8 cellular contexts compared by ENCODE assay signal in the genomic region with DNA sequence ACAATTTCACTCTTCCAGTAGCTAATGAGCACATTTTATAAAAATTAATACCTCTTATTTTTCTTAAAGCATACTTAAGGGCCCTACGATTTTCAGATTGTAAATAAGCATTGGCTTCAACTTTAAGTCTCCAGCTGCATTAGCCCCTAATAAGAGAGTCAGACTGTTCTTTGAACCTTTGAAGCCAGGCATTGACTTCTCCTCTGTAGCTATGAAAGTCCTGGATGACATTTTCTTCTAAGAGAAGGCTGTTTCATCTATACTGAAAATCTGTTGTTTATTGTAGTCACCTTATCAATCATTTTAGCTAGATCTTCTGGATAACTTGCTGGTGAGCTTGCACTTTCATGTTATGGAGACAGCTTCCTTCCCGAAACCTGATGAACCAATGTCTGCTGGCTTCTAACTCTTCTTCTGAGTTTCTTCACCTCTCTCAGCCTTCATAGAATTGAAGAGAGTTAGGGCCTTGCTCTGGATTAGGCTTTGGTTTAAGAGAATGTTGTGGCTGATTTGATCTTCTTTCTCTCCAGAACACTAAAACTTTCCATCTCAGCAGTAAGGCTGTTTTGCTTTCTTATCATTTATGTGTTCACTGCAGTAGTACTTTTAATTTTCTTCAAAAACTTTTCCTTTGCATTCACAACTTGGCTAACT.
DNase-seq lines count a peak whose midpoint lies in the region; ATAC-seq and TF ChIP-seq lines count a peak whose summit lies in the region.

No MANE protein-coding gene starts in this region.

- no peaks in the 10 kb centered on the region for H3K36me3 ChIP-seq in right lobe of liver

- peak overlapping the region; percentile 80 to 96 (median 93) for H3K27ac Mint-ChIP-seq in IgD-negative memory B cell

- 68% methylated on average over 2 of the region's 2 CpGs for whole genome bisulfite sequencing in right lobe of liver (ENCODE audit: insufficient coverage, low coverage, low lambda C conversion rate, missing lambda C conversion rate)

- no peak for TF ChIP-seq CTCF in right lobe of liver (IDR thresholded peaks at IDR 0.05)

- no peaks in the 10 kb centered on the region for H3K9me3 Mint-ChIP-seq in IgD-negative memory B cell

- DNase-seq in right lobe of liver: no peak
- DNase-seq in NCI-H187 treated with DMSO at 0.1 percent for 48 hours (lab: John Stamatoyannopoulos, UW): no peak
- no peak for DNase-seq in AML-193 (lab: John Stamatoyannopoulos, UW)
- DNase-seq in NCI-H2171 (lab: John Stamatoyannopoulos, UW): no peak
- DNase-seq in ureter (ENCODE audit: low spot score): no peak

- TF ChIP-seq POLR2A in right lobe of liver (IDR thresholded peaks at IDR 0.05): no peak

- peak overlapping the region; percentile 35 to 56 (median 49) for H3K27ac ChIP-seq in right lobe of liver

- peak overlapping the region; percentile 62 to 85 (median 76) for H3K4me3 Mint-ChIP-seq in IgD-negative memory B cell

- H3K36me3 Mint-ChIP-seq in IgD-negative memory B cell: peaks cover 11% of the 10 kb centered on the region

- H3K9me3 ChIP-seq in right lobe of liver: no peaks in the 10 kb centered on the region

- H3K27me3 Mint-ChIP-seq in IgD-negative memory B cell: no peaks in the 10 kb centered on the region

- H3K27me3 ChIP-seq in right lobe of liver: no peaks in the 10 kb centered on the region

- peaks cover 51 to 52% (median 52%) of the 10 kb centered on the region in 3 donors for H3K4me1 Mint-ChIP-seq in IgD-negative memory B cell

- peaks cover 0 to 14% (median 2%) of the 10 kb centered on the region in 4 donors for H3K4me1 ChIP-seq in right lobe of liver

- H3K4me3 ChIP-seq in right lobe of liver: no peak overlapping the region

- ATAC-seq in GM18511 (IDR thresholded peaks at IDR 0.05; ENCODE audit: unreplicated experiment) (peak; percentile 27), GM21737 (IDR thresholded peaks at IDR 0.05; ENCODE audit: unreplicated experiment) (peak; percentile 20), right lobe of liver (no peak)

- intact Hi-C loops in right lobe of liver (cut with DNase I): no loop called here

Comparison
In these comparisons a context has a peak if more than half of its experiments do, and no peak if none do; other contexts are left out.
1. ATAC-seq: peak in GM18511 (single experiment) and GM21737 (single experiment); none in right lobe of liver (0 of 4).